Comparison of ENCODE assay signal across 8 cellular contexts in genomic region chrX:140057001-140057411, GRCh38.
DNase-seq lines count a peak whose midpoint lies in the region; ATAC-seq, FAIRE-seq and TF ChIP-seq lines count a peak whose summit lies in the region.

No MANE protein-coding gene starts in this region.

- intact Hi-C loops in kidney (cut with DNase I), result no loop called here

- ATAC-seq in HG02763 (IDR thresholded peaks at IDR 0.05; ENCODE audit: unreplicated experiment), result peak; percentile 91

- H3K9me3 ChIP-seq in kidney (ENCODE audit: control insufficient read depth in 1 of 2, low read length in 2 of 2), result no peaks in the 10 kb centered on the region

- no peak overlapping the region for H3K4me3 ChIP-seq in kidney (ENCODE audit: low read length in 2 of 2)

- H3K4me1 ChIP-seq in kidney (ENCODE audit: control insufficient read depth in 1 of 2, insufficient read depth in 1 of 2, low read depth in 1 of 2, low read length in 2 of 2), result no peaks in the 10 kb centered on the region

- H3K27ac ChIP-seq in kidney (ENCODE audit: low read depth in 2 of 2, low read length in 2 of 2), result no peak overlapping the region

- peak; percentile 38 for FAIRE-seq in kidney (lab: Jason Lieb, UNC)

- peak; percentile 61 for TF ChIP-seq CTCF in kidney (IDR thresholded peaks at IDR 0.05; ENCODE audit: borderline replicate concordance, extremely low read depth, insufficient read depth)

- DNase-seq in activated gamma-delta T cell treated with Interleukin-2 at 50 U/mL for 16 hours (peak; percentile 38), activated gamma-delta T cell (lab: John Stamatoyannopoulos, UW) (no peak), NCI-H128 (lab: John Stamatoyannopoulos, UW; ENCODE audit: unreplicated experiment) (peak; percentile 1), UCSD-AML1 (lab: John Stamatoyannopoulos, UW; ENCODE audit: unreplicated experiment) (peak; percentile 64), T47D (ENCODE audit: low read depth in 1 of 2, low spot score in 1 of 2) (peak; percentile 2 to 75), kidney (peak; percentile 73)
- peak; percentile 53 for DNase-seq in stimulated activated CD4-positive, alpha-beta T cell treated with anti-CD3 and anti-CD28 coated beads, Interleukin-1b, Interleukin-23, amount 100 ng/mL, for 48 hours

- no peak overlapping the region for H3K9ac ChIP-seq in kidney (ENCODE audit: low read length in 2 of 2)

- H3K36me3 ChIP-seq in kidney (ENCODE audit: control insufficient read depth in 1 of 2, insufficient read depth in 2 of 2, low read length in 2 of 2), result no peaks in the 10 kb centered on the region

- in situ Hi-C loops in T47D (cut with HindIII; ENCODE audit: low pct_unique_long_range_greater_than_20kb, low sequenced_read_pairs), result no loop called here
